29 cellular contexts compared by ENCODE assay signal in the genomic region with DNA sequence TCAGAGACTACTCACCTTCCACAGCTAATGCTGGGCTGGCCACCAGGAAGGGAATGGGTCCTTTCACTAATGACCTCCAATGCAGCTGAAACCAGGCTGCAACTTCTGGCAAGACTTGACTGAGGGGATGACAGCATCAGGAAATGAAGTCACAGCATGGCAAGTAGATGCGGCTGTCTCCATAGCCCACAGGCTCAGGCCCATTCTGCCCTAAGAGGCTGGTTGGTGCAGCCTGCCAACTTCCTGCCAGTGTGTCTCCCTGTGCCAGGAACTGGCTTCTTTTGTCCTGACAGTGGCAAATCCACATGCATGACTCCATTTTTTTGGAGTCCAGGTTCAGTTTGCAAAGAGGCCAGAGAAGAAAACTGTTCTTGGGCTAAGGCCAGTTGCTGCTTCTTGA.
"Had no signal": no experiment of that assay in that cellular context is flagged by ENCODE, and none has a peak within 500 bp of the region (broad histone marks: within the 10 kb centered on the region; RNA-seq: fewer than 3 reads in every experiment).

No MANE protein-coding gene starts in this region.

- DNase-seq: activated B cell treated with CpG ODN at 0.5 μM for 24 hours; activated CD4-positive, alpha-beta T cell treated with anti-CD3 and anti-CD28 coated beads for 1 hour; activated CD4-positive, alpha-beta T cell treated with anti-CD3 and anti-CD28 coated beads, Interleukin-2, amount 10 ng/mL, durations not matched to agents 24 days and 14 days; activated CD4-positive, alpha-beta T cell treated with anti-CD3 and anti-CD28 coated beads, Interleukin-2, amount 50 U/mL, for 48 hours; activated CD8-positive, alpha-beta memory T cell treated with anti-CD3 and anti-CD28 coated beads, Interleukin-2, amount 50 U/mL, for 4 hours; activated gamma-delta T cell treated with Interleukin-2 at 50 U/mL for 16 hours; activated naive CD4-positive, alpha-beta T cell treated with anti-CD3 and anti-CD28 coated beads, Interleukin-2, amount 10 ng/mL, durations not matched to agents 7 days and 5 days; activated naive CD8-positive, alpha-beta T cell treated with anti-CD3 and anti-CD28 coated beads for 36 hours; activated T-cell treated with anti-CD3 and anti-CD28 coated beads, Interleukin-2, amount 50 U/mL, for 72 hours; brain microvascular endothelial cell; Karpas-422; NCI-H1092 treated with DMSO at 0.1 percent for 48 hours; NCI-H1417 treated with DMSO at 0.1 percent for 48 hours; NCI-H1694; NCI-H2029; NCI-H2107; NCI-H2171 treated with DMSO at 0.1 percent for 48 hours; NCI-H226; NCI-H526; NCI-H774; PC-3; SHP77; T-helper 17 cell; T-helper 9 cell had no signal

- FAIRE-seq: K562, RCC 7860 had no signal

- H3K36me3 ChIP-seq: brain microvascular endothelial cell, cardiac muscle cell, SJSA1 had no signal

- H3K27me3 Mint-ChIP-seq: activated B cell treated with CpG ODN at 0.5 μM for 24 hours; activated CD4-positive, alpha-beta T cell treated with anti-CD3 and anti-CD28 coated beads, Interleukin-2, amount 10 ng/mL, durations not matched to agents 24 days and 14 days; activated naive CD4-positive, alpha-beta T cell treated with anti-CD3 and anti-CD28 coated beads, Interleukin-2, amount 10 ng/mL, durations not matched to agents 7 days and 5 days; activated naive CD8-positive, alpha-beta T cell treated with anti-CD3 and anti-CD28 coated beads for 36 hours had no signal

- H3K9me3 Mint-ChIP-seq: activated CD4-positive, alpha-beta T cell treated with anti-CD3 and anti-CD28 coated beads, Interleukin-2, amount 10 ng/mL, durations not matched to agents 24 days and 14 days; activated naive CD4-positive, alpha-beta T cell treated with anti-CD3 and anti-CD28 coated beads, Interleukin-2, amount 10 ng/mL, durations not matched to agents 7 days and 5 days; activated naive CD8-positive, alpha-beta T cell treated with anti-CD3 and anti-CD28 coated beads for 36 hours; activated T-helper 2 cell treated with anti-CD3 and anti-CD28 coated beads, Interferon-gamma antibody, Interleukin-2, Interleukin-4, amounts not matched to agents 10 μg/mL and 5 μg/mL and 100 μg/mL, durations not matched to agents 14 hours and 24 hours and 36 hours had no signal

- ATAC-seq: activated T-cell treated with anti-CD3 and anti-CD28 coated beads, Interleukin-2, amount 50 U/mL, for 72 hours; K562; PC-3; T-helper 17 cell had no signal

- H3K4me1 Mint-ChIP-seq: activated B cell treated with CpG ODN at 0.5 μM for 24 hours; activated CD4-positive, alpha-beta T cell treated with anti-CD3 and anti-CD28 coated beads, Interleukin-2, amount 10 ng/mL, durations not matched to agents 24 days and 14 days; activated naive CD4-positive, alpha-beta T cell treated with anti-CD3 and anti-CD28 coated beads, Interleukin-2, amount 10 ng/mL, durations not matched to agents 7 days and 5 days; activated naive CD8-positive, alpha-beta T cell treated with anti-CD3 and anti-CD28 coated beads for 36 hours had no signal

- H3K4me3 ChIP-seq: cardiac muscle cell, K562, SJSA1 had no signal

- H3K27ac ChIP-seq: brain microvascular endothelial cell, cardiac muscle cell, SJSA1 had no signal

- H3K36me3 Mint-ChIP-seq: activated naive CD4-positive, alpha-beta T cell treated with anti-CD3 and anti-CD28 coated beads, Interleukin-2, amount 10 ng/mL, durations not matched to agents 7 days and 5 days; activated naive CD8-positive, alpha-beta T cell treated with anti-CD3 and anti-CD28 coated beads for 36 hours had no signal

- H3K4me3 Mint-ChIP-seq: activated B cell treated with CpG ODN at 0.5 μM for 24 hours; activated CD4-positive, alpha-beta T cell treated with anti-CD3 and anti-CD28 coated beads, Interleukin-2, amount 10 ng/mL, durations not matched to agents 24 days and 14 days; activated naive CD4-positive, alpha-beta T cell treated with anti-CD3 and anti-CD28 coated beads, Interleukin-2, amount 10 ng/mL, durations not matched to agents 7 days and 5 days; activated naive CD8-positive, alpha-beta T cell treated with anti-CD3 and anti-CD28 coated beads for 36 hours; activated T-cell treated with anti-CD3 and anti-CD28 coated beads, Interleukin-2, amount 50 U/mL, for 72 hours; T-helper 17 cell had no signal

- H3K4me1 ChIP-seq: SJSA1 had no signal

- H3K27me3 ChIP-seq: brain microvascular endothelial cell, cardiac muscle cell, SJSA1 had no signal

- H3K27ac Mint-ChIP-seq: activated B cell treated with CpG ODN at 0.5 μM for 24 hours; activated CD4-positive, alpha-beta T cell treated with anti-CD3 and anti-CD28 coated beads, Interleukin-2, amount 10 ng/mL, durations not matched to agents 24 days and 14 days; activated naive CD4-positive, alpha-beta T cell treated with anti-CD3 and anti-CD28 coated beads, Interleukin-2, amount 10 ng/mL, durations not matched to agents 7 days and 5 days; activated naive CD8-positive, alpha-beta T cell treated with anti-CD3 and anti-CD28 coated beads for 36 hours; activated T-cell treated with anti-CD3 and anti-CD28 coated beads, Interleukin-2, amount 50 U/mL, for 72 hours; activated T-helper 2 cell treated with anti-CD3 and anti-CD28 coated beads, Interferon-gamma antibody, Interleukin-2, Interleukin-4, amounts not matched to agents 10 μg/mL and 5 μg/mL and 100 μg/mL, durations not matched to agents 14 hours and 24 hours and 36 hours; T-helper 17 cell had no signal

- H3K9me3 ChIP-seq: SJSA1 had no signal
